Comparison of ENCODE assay signal across 8 cellular contexts in the genomic region with DNA sequence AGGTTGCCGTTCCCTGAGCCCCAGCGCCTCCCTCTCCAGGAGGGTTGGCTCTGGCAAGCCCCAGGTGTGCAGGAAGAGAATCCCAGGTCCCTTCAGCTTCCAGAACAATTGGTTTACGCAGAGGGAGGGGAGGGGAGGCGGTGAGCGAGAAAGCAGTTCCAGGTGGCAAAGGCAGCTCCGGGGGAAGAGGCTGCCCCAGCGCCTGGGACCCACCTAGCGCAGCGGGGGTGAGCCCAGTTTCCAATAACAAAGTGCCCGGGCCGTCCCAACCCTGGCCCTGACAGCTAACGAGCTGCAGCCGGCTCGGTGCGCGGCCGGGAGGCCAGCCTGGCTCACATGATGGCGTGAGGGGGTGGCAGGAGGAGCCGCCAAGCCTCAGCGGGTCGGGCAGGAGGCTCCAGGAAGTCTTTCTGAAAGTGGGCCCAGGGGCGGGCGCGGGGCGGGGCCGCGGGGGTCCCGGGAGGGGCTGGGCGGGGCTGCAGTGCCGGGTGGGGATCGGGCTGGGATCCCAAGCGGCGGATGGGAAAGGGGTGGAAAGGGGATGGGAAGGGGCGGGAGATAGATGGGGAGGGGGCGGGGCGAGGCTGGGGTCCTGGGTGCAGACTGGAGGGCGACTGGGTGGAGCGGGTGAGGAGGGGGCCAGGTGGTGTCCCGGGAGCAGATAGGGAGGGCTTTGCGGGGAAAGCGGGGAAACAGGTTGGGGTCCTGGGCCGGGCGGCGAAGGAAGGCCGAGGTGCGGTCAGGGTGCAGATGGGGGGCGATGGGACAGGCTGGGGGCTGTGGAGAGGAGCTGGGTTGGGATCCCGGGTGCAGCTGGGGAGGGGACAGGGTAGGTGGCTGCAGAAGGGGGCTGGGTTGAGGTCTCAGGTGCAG. TPM values are rescaled to one million over a fixed set of nuclear protein-coding genes. Genes with fewer than 3 reads are reported as not detected.
DNase-seq lines count a peak whose midpoint lies in the region; ATAC-seq and TF ChIP-seq lines count a peak whose summit lies in the region.

No MANE protein-coding gene starts in this region.

- peaks cover 19% of the 10 kb centered on the region for H3K36me3 Mint-ChIP-seq in progenitor cell of endocrine pancreas (ENCODE audit: insufficient read depth)

- no peaks in the 10 kb centered on the region for H3K9me3 Mint-ChIP-seq in progenitor cell of endocrine pancreas (ENCODE audit: low read depth)

- no peak for ATAC-seq in HG02798 (IDR thresholded peaks at IDR 0.05; ENCODE audit: poor library complexity, unreplicated experiment)

- peak overlapping the region; percentile 66 for H3K4me3 Mint-ChIP-seq in progenitor cell of endocrine pancreas (ENCODE audit: low read depth)

- peak; percentile 71 for DNase-seq in CD1c-positive myeloid dendritic cell (ENCODE audit: extremely low spot score)
- peak; percentile 10 for DNase-seq in NCI-H146 treated with DMSO at 0.1 percent for 48 hours (lab: John Stamatoyannopoulos, UW; ENCODE audit: unreplicated experiment)
- DNase-seq in anterior cingulate cortex (lab: John Stamatoyannopoulos, UW), result peak in 43 of 58 donors; percentile 4 to 78 (median 42)
- DNase-seq in hippocampal formation (lab: John Stamatoyannopoulos, UW), result peak; percentile 12 to 39
- DNase-seq in progenitor cell of endocrine pancreas (ENCODE audit: low spot score, unreplicated experiment), result peak; percentile 53
- no peak for DNase-seq in pons (ENCODE audit: low spot score)
- DNase-seq in KG1 (lab: John Stamatoyannopoulos, UW), result no peak

- peaks cover 60% of the 10 kb centered on the region for H3K4me1 Mint-ChIP-seq in progenitor cell of endocrine pancreas (ENCODE audit: low read depth)

- H3K27me3 Mint-ChIP-seq in progenitor cell of endocrine pancreas, result no peaks in the 10 kb centered on the region

- no peak for TF ChIP-seq CTCF in progenitor cell of endocrine pancreas (IDR thresholded peaks at IDR 0.05; ENCODE audit: unreplicated experiment)

- peak overlapping the region; percentile 96 for H3K27ac Mint-ChIP-seq in progenitor cell of endocrine pancreas

RNA-seq across cellular contexts. Expression of gene DHRS3, which starts 22.8 kb away (rescaled TPM):
- total RNA-seq in progenitor cell of endocrine pancreas, result 176 and 214 TPM in 2 replicates

RNA-seq across cellular contexts. Expression of gene AADACL4, which starts 48.7 kb away (rescaled TPM):
- 0.24 TPM in 2 replicates for total RNA-seq in progenitor cell of endocrine pancreas

Comparison
In these comparisons a context has a peak if more than half of its experiments do, and no peak if none do; other contexts are left out.
1. DNase-seq: peak in CD1c-positive myeloid dendritic cell (single experiment), NCI-H146 treated with DMSO at 0.1 percent for 48 hours (single experiment), anterior cingulate cortex (43 of 58), hippocampal formation (2 of 2) and progenitor cell of endocrine pancreas (single experiment); none in pons (single experiment) and KG1 (single experiment).